8 cellular contexts compared by ENCODE assay signal in the genomic region with DNA sequence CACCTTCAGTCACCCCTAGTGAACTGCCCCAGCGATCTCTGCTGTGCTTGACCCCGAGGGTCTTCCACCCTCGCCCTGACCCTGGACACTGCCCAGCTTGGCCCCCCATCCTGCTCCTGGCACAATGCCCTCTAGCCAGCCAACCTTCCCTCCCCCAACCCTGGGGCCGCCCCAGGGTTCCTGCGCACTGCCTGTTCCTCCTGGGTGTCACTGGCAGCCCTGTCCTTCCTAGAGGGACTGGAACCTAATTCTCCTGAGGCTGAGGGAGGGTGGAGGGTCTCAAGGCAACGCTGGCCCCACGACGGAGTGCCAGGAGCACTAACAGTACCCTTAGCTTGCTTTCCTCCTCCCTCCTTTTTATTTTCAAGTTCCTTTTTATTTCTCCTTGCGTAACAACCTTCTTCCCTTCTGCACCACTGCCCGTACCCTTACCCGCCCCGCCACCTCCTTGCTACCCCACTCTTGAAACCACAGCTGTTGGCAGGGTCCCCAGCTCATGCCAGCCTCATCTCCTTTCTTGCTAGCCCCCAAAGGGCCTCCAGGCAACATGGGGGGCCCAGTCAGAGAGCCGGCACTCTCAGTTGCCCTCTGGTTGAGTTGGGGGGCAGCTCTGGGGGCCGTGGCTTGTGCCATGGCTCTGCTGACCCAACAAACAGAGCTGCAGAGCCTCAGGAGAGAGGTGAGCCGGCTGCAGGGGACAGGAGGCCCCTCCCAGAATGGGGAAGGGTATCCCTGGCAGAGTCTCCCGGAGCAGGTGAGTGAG. TPM values are rescaled to one million over a fixed set of nuclear protein-coding genes. Genes with fewer than 3 reads are reported as not detected.
DNase-seq lines count a peak whose midpoint lies in the region; ATAC-seq and TF ChIP-seq lines count a peak whose summit lies in the region.

A gene with protein sequence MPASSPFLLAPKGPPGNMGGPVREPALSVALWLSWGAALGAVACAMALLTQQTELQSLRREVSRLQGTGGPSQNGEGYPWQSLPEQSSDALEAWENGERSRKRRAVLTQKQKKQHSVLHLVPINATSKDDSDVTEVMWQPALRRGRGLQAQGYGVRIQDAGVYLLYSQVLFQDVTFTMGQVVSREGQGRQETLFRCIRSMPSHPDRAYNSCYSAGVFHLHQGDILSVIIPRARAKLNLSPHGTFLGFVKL (plus strand): TSS at position 207 of the 763 bp plus-strand sequence. CDS start 290 bp downstream, at position 497.

- TF ChIP-seq POLR2A in testis (IDR thresholded peaks at IDR 0.05) = no peak

- peaks cover 30% of the 10 kb centered on the region for H3K36me3 Mint-ChIP-seq in T-helper 2 cell treated with Interferon-gamma antibody and Interleukin-4, amounts not matched to agents 5 μg/mL and 100 μg/mL, for 36 hours (ENCODE audit: low read depth)

- ATAC-seq in left colon = peak; percentile 42
- ATAC-seq in GM18907 (IDR thresholded peaks at IDR 0.05; ENCODE audit: unreplicated experiment) = no peak

- H3K4me1 Mint-ChIP-seq in T-helper 2 cell treated with Interferon-gamma antibody and Interleukin-4, amounts not matched to agents 5 μg/mL and 100 μg/mL, for 36 hours (ENCODE audit: low read depth) = peaks cover 43% of the 10 kb centered on the region

- H3K27me3 Mint-ChIP-seq in T-helper 2 cell treated with Interferon-gamma antibody and Interleukin-4, amounts not matched to agents 5 μg/mL and 100 μg/mL, for 36 hours (ENCODE audit: low read depth) = no peaks in the 10 kb centered on the region

- no peaks in the 10 kb centered on the region for H3K27me3 ChIP-seq in testis

- H3K4me1 ChIP-seq in testis = peaks cover 51% of the 10 kb centered on the region

- no peaks in the 10 kb centered on the region for H3K9me3 ChIP-seq in testis

- peak within 1 kb of the TSS; percentile 63 for H3K27ac Mint-ChIP-seq in T-helper 2 cell treated with Interferon-gamma antibody and Interleukin-4, amounts not matched to agents 5 μg/mL and 100 μg/mL, for 36 hours

- no peaks in the 10 kb centered on the region for H3K9me3 Mint-ChIP-seq in T-helper 2 cell treated with Interferon-gamma antibody and Interleukin-4, amounts not matched to agents 5 μg/mL and 100 μg/mL, for 36 hours

- intact Hi-C loops in left colon (cut with DNase I, micrococcal nuclease) (no loop called here), testis (cut with DNase I; ENCODE audit: low total_unique reads) (loop anchor here (5.0 kb wide), 1 partner anchor 46 kb away; no protein-coding TSS in a partner anchor)

- 10 to 16% (median 12%) methylated on average over 16 of the region's 16 CpGs for WGBS in adipose tissue, 3 donors
- 53 to 67% methylated on average over 12 to 16 of the region's 16 CpGs for WGBS in testis, 2 donors

- no peak for DNase-seq in T-helper 2 cell treated with Interferon-gamma antibody and Interleukin-4, amounts not matched to agents 5 μg/mL and 100 μg/mL, for 36 hours (ENCODE audit: low spot score)
- DNase-seq in T-helper 2 cell = no peak
- DNase-seq in left colon = peak; percentile 74 to 76
- peak; percentile 40 for DNase-seq in testis
- no peak for DNase-seq in pons (ENCODE audit: low spot score)
- no peak for DNase-seq in NCI-H187 treated with DMSO at 0.1 percent for 48 hours (lab: John Stamatoyannopoulos, UW)

- H3K27ac ChIP-seq in adipose tissue (ENCODE audit: low read depth, low read length) (peak within 1 kb of the TSS; percentile 90), testis (peak within 1 kb of the TSS; percentile 86 to 92)

- H3K36me3 ChIP-seq in testis (ENCODE audit: low read depth, missing control alignments) = no peaks in the 10 kb centered on the region

- no peak for TF ChIP-seq CTCF in testis (IDR thresholded peaks at IDR 0.05)

- peak within 1 kb of the TSS; percentile 8 for H3K4me3 Mint-ChIP-seq in T-helper 2 cell treated with Interferon-gamma antibody and Interleukin-4, amounts not matched to agents 5 μg/mL and 100 μg/mL, for 36 hours

- no peak within 1 kb of the TSS for H3K4me3 ChIP-seq in testis

RNA-seq across cellular contexts. Expression of the gene that starts here (rescaled TPM):
- polyA plus RNA-seq in adipose tissue (10 to 100 TPM; 19.3 to 42.6 (median 26.5) TPM), testis (ENCODE audit: insufficient read depth, low read depth, low replicate concordance) (11.5 TPM)
- total RNA-seq in left colon (100 to 1,000 TPM in 1 of 2 donors, 10 to 100 TPM in 1; 77.2 to 121 TPM), testis (1 to 10 TPM; 1.2 to 5.1 TPM)

Comparison
In these comparisons a context has a peak if more than half of its experiments do, and no peak if none do; other contexts are left out.
1. RNA of the gene that starts here (total RNA-seq): 77.2 to 121 TPM in left colon; 1.2 to 5.1 TPM in testis; every median in the first group is over 10 times any median in the second.
2. DNase-seq: peak in left colon (2 of 2) and testis (single experiment); none in T-helper 2 cell treated with Interferon-gamma antibody and Interleukin-4, amounts not matched to agents 5 μg/mL and 100 μg/mL, for 36 hours (single experiment), T-helper 2 cell (0 of 5), pons (single experiment) and NCI-H187 treated with DMSO at 0.1 percent for 48 hours (single experiment).